In the genomic region with DNA sequence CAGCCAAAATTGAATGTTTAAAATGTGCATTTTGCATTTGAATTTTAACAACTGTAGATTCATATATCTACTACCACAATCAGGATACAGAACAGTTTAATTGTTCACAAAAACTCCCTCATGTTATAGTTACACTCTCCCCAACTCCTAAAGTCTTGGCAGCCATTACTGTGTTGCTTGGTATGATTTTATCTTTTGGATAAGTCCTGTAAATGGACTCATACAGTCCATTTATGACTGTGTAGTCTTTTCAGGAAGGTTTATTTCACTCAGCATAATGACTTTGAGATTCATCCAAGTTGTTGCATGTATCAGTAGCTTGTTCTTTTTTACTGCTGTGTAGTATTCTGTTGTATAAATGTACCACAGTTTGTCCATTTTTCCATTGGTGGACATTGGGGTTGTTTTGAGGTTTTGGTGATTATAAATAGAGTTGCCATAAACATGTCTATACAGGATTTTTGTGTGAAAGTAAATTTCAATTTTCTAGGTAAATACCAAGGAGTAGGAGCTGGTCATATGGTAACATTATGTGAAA, we compare ENCODE assay signal across 29 cellular contexts.
"Had no signal": no experiment of that assay in that cellular context is flagged by ENCODE, and none has a peak within 500 bp of the region (broad histone marks: within the 10 kb centered on the region; RNA-seq: fewer than 3 reads in every experiment).

No MANE protein-coding gene starts in this region.

- H3K4me1 ChIP-seq: colonic mucosa, neural progenitor cell, parathyroid adenoma, upper lobe of right lung, uterus had no signal

- H3K4me3 ChIP-seq: colonic mucosa, esophagus muscularis mucosa, gastroesophageal sphincter, heart left ventricle, hepatocyte, left lung, neural progenitor cell, right lobe of liver, thoracic aorta, tibial nerve, upper lobe of right lung, uterus had no signal

- H3K27ac ChIP-seq: colonic mucosa, epithelial cell of prostate, esophagus muscularis mucosa, foreskin keratinocyte, gastroesophageal sphincter, heart left ventricle, hepatocyte, left lung, neural progenitor cell, parathyroid adenoma, right lobe of liver, thoracic aorta, tibial nerve, upper lobe of right lung, uterus had no signal

- H3K27me3 ChIP-seq: colonic mucosa, esophagus muscularis mucosa, foreskin keratinocyte, gastroesophageal sphincter, heart left ventricle, hepatocyte, left lung, neural progenitor cell, right lobe of liver, tibial nerve, upper lobe of right lung, uterus had no signal

- ATAC-seq: foreskin keratinocyte; gastroesophageal sphincter; heart left ventricle; left lung; naive thymus-derived CD4-positive, alpha-beta T cell; right lobe of liver; upper lobe of right lung had no signal

- H3K9me3 Mint-ChIP-seq: dendritic cell treated with granulocyte-macrophage colony-stimulating factor and Interleukin-4, amounts not matched to agents 40 ng/mL and 50 ng/mL, for 4 days had no signal

- H3K4me2 ChIP-seq: hepatocyte, neural progenitor cell had no signal

- H3K9me3 ChIP-seq: colonic mucosa, esophagus muscularis mucosa, gastroesophageal sphincter, heart left ventricle, left lung, right lobe of liver, thoracic aorta, tibial nerve, upper lobe of right lung, uterus had no signal

- DNase-seq: colonic mucosa; effector CD8-positive, alpha-beta T cell; endodermal cell; foreskin keratinocyte; heart left ventricle; kidney; mesendoderm; midbrain; naive thymus-derived CD4-positive, alpha-beta T cell; small intestine; stimulated activated CD4-positive, alpha-beta T cell treated with anti-CD3 and anti-CD28 coated beads, Interleukin-15, amount 100 ng/mL, for 24 hours; stimulated activated CD4-positive, alpha-beta T cell treated with anti-CD3 and anti-CD28 coated beads, Interleukin-2, amount 100 ng/mL, for 48 hours; stimulated activated naive CD4-positive, alpha-beta T cell; substantia nigra; upper lobe of right lung; uterus had no signal

- H3K4me1 Mint-ChIP-seq: endodermal cell, nephron, neural progenitor cell had no signal

- H3K9ac ChIP-seq: neural progenitor cell, parathyroid adenoma had no signal

- H3K36me3 ChIP-seq: colonic mucosa, esophagus muscularis mucosa, gastroesophageal sphincter, left lung, neural progenitor cell, right lobe of liver, thoracic aorta, tibial nerve, upper lobe of right lung, uterus had no signal

- H3K27ac Mint-ChIP-seq: dendritic cell treated with granulocyte-macrophage colony-stimulating factor and Interleukin-4, amounts not matched to agents 40 ng/mL and 50 ng/mL, for 4 days; endodermal cell; nephron; neural progenitor cell; progenitor cell of endocrine pancreas had no signal

- H2AFZ ChIP-seq: hepatocyte, neural progenitor cell, parathyroid adenoma had no signal

- H3K4me3 Mint-ChIP-seq: dendritic cell treated with granulocyte-macrophage colony-stimulating factor and Interleukin-4, amounts not matched to agents 40 ng/mL and 50 ng/mL, for 4 days; endodermal cell; nephron; neural progenitor cell had no signal

- H3K27me3 Mint-ChIP-seq: dendritic cell treated with granulocyte-macrophage colony-stimulating factor and Interleukin-4, amounts not matched to agents 40 ng/mL and 50 ng/mL, for 4 days; naive thymus-derived CD4-positive, alpha-beta T cell; progenitor cell of endocrine pancreas had no signal
